ENCODE assay signal across 1 cellular context in the genomic region with DNA sequence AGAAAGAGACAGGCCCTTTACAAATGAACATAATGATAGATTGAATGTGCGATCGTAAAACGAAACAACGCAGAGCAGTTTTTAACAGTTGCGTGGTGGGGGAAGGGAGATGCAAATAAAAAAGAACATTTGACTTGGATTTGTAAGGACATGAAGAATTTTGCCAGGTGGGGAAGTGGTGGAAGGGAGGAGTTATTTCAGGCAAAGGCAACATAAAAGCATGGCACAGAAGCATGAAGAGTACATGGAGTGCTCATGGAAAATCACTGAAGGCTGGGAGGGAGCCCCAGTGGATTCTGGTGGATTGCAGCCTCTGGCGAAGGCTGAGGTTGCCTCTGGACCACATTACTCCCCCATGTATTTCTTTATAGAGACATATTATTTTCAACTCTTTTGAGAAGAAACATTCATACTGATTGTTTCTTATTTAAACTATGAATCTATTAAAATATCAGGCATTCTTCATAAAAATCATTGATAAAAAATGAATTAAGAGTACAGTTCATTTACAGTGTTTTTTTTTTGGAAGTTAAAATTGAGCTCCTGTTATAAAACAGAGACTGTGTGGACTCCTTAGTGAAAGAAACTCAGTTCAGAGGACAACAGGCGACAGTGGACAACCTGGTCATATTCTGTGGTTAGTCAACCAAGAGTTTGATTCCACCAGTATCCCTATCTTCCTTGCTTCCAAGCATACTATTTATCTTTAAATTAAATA.
TF ChIP-seq lines count a peak whose summit lies in the region.

No MANE protein-coding gene starts in this region.

TF ChIP-seq in GM12878, 131 proteins besides CTCF, POLR2A, EP300 and RAD21 (continued from another document):
- TF ChIP-seq, protein P1, sequence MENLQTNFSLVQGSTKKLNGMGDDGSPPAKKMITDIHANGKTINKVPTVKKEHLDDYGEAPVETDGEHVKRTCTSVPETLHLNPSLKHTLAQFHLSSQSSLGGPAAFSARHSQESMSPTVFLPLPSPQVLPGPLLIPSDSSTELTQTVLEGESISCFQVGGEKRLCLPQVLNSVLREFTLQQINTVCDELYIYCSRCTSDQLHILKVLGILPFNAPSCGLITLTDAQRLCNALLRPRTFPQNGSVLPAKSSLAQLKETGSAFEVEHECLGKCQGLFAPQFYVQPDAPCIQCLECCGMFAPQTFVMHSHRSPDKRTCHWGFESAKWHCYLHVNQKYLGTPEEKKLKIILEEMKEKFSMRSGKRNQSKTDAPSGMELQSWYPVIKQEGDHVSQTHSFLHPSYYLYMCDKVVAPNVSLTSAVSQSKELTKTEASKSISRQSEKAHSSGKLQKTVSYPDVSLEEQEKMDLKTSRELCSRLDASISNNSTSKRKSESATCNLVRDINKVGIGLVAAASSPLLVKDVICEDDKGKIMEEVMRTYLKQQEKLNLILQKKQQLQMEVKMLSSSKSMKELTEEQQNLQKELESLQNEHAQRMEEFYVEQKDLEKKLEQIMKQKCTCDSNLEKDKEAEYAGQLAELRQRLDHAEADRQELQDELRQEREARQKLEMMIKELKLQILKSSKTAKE (IDR thresholded peaks at IDR 0.05; ENCODE audit: low read depth, poor library complexity, severe bottlenecking) = no peak
- TF ChIP-seq BRCA1 (IDR thresholded peaks at IDR 0.05; ENCODE audit: low read depth, low read length) (no peak), ZZZ3 (IDR thresholded peaks at IDR 0.05; ENCODE audit: control insufficient read depth, insufficient read length, low read depth) (no peak), NFYA (IDR thresholded peaks at IDR 0.05; ENCODE audit: borderline replicate concordance, low read depth, low read length) (no peak), ZNF24 (IDR thresholded peaks at IDR 0.05) (no peak), ATF7 (IDR thresholded peaks at IDR 0.05; ENCODE audit: low read depth) (no peak), IKZF2 (IDR thresholded peaks at IDR 0.05) (no peak), CBX3 (IDR thresholded peaks at IDR 0.05; ENCODE audit: borderline replicate concordance, low read depth) (no peak), KDM1A (IDR thresholded peaks at IDR 0.05; ENCODE audit: borderline replicate concordance) (no peak)
- TF ChIP-seq, protein P2, sequence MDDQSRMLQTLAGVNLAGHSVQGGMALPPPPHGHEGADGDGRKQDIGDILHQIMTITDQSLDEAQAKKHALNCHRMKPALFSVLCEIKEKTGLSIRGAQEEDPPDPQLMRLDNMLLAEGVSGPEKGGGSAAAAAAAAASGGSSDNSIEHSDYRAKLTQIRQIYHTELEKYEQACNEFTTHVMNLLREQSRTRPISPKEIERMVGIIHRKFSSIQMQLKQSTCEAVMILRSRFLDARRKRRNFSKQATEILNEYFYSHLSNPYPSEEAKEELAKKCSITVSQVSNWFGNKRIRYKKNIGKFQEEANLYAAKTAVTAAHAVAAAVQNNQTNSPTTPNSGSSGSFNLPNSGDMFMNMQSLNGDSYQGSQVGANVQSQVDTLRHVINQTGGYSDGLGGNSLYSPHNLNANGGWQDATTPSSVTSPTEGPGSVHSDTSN (IDR thresholded peaks at IDR 0.05; ENCODE audit: insufficient replicate concordance, low read depth, low read length) = no peak
- TF ChIP-seq, protein P3, sequence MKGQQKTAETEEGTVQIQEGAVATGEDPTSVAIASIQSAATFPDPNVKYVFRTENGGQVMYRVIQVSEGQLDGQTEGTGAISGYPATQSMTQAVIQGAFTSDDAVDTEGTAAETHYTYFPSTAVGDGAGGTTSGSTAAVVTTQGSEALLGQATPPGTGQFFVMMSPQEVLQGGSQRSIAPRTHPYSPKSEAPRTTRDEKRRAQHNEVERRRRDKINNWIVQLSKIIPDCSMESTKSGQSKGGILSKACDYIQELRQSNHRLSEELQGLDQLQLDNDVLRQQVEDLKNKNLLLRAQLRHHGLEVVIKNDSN (IDR thresholded peaks at IDR 0.05; ENCODE audit: borderline replicate concordance, extremely low read length, insufficient read depth, low read depth, low read length) = no peak
